Comparison of ENCODE assay signal across 11 cellular contexts in genomic region chr7:91565499-91566331, GRCh38.
DNase-seq lines count a peak whose midpoint lies in the region; ATAC-seq and TF ChIP-seq lines count a peak whose summit lies in the region.
"Had no signal": no experiment of that assay in that cellular context is flagged by ENCODE, and none has a peak within 500 bp of the region (broad histone marks: within the 10 kb centered on the region; RNA-seq: fewer than 3 reads in every experiment).

No MANE protein-coding gene starts in this region.

- peak overlapping the region; percentile 37 for H3K27ac ChIP-seq in neuronal stem cell (replicated peaks; ENCODE audit: low read length)
- H3K27ac ChIP-seq: adrenal gland had no signal

- no peaks in the 10 kb centered on the region for H3K36me3 Mint-ChIP-seq in osteocyte (ENCODE audit: unreplicated experiment)

- peak overlapping the region; percentile 87 for H2AFZ ChIP-seq in neuronal stem cell (ENCODE audit: low read length)

- H2AK5ac ChIP-seq in neuronal stem cell (ENCODE audit: low read depth, low read length): no peak overlapping the region

- H3K18ac ChIP-seq in neuronal stem cell (ENCODE audit: low read length): peak overlapping the region; percentile 48

- no peak overlapping the region for H3K4me3 Mint-ChIP-seq in osteocyte (ENCODE audit: unreplicated experiment)

- H3K9me3 Mint-ChIP-seq in osteocyte (ENCODE audit: unreplicated experiment): no peaks in the 10 kb centered on the region

- TF ChIP-seq CTCF in osteocyte (IDR thresholded peaks at IDR 0.05): no peak
- TF ChIP-seq CTCF in GM13977 (IDR thresholded peaks at IDR 0.05; ENCODE audit: extremely low read depth, insufficient read depth, missing control alignments): no peak

- DNase-seq in DMS153 treated with DMSO at 0.1 percent for 48 hours (lab: John Stamatoyannopoulos, UW; ENCODE audit: unreplicated experiment) (peak; percentile 80), NCI-H345 (lab: John Stamatoyannopoulos, UW) (peak; percentile 68), cerebellar nuclear complex (lab: John Stamatoyannopoulos, UW) (peak; percentile 64 to 81), neuronal stem cell (ENCODE audit: low spot score) (no peak), osteocyte (ENCODE audit: extremely low spot score, unreplicated experiment) (no peak), GM13977 (ENCODE audit: low spot score) (no peak)
- DNase-seq: activated CD4-positive, CD25-positive, alpha-beta regulatory T cell treated with anti-CD3 and anti-CD28 coated beads, Interleukin-2, amount 50 U/mL, for 72 hours; adrenal gland had no signal

- no peak overlapping the region for H3K27ac Mint-ChIP-seq in osteocyte (ENCODE audit: unreplicated experiment)

- H3K4me2 ChIP-seq in neuronal stem cell (ENCODE audit: insufficient read depth, low read length, poor library complexity, severe bottlenecking): no peak overlapping the region

- WGBS in neuronal stem cell (ENCODE audit: extremely low coverage in 2 of 2, insufficient read length in 2 of 2, insufficient replicate concordance in 1 of 2), 2 donors: no CpG with 5 or more reads among the region's 12 CpGs

- ATAC-seq in HG03521 (IDR thresholded peaks at IDR 0.05; ENCODE audit: unreplicated experiment): no peak
- no peak for ATAC-seq in HG03354 (IDR thresholded peaks at IDR 0.05; ENCODE audit: poor library complexity, severe bottlenecking, unreplicated experiment)
- ATAC-seq: Panc1 had no signal

- peaks cover 9% of the 10 kb centered on the region for H3K27me3 Mint-ChIP-seq in osteocyte (ENCODE audit: unreplicated experiment)

- H2BK5ac ChIP-seq in neuronal stem cell (ENCODE audit: low read length): no peak overlapping the region

- no peak overlapping the region for H2BK120ac ChIP-seq in neuronal stem cell (ENCODE audit: low read depth, low read length)

- H4K91ac ChIP-seq in neuronal stem cell (ENCODE audit: low read depth, low read length, poor library complexity): no peak overlapping the region

- no peak overlapping the region for H2BK12ac ChIP-seq in neuronal stem cell (ENCODE audit: low read length)

- no peak overlapping the region for H3K4me3 ChIP-seq in neuronal stem cell (ENCODE audit: low read length in 2 of 2)
- H3K4me3 ChIP-seq: adrenal gland had no signal

- no peaks in the 10 kb centered on the region for H3K79me1 ChIP-seq in neuronal stem cell (ENCODE audit: low read depth, low read length)

- no peaks in the 10 kb centered on the region for H3K9me3 ChIP-seq in neuronal stem cell (replicated peaks in 1 of 2; ENCODE audit: control insufficient read depth in 2 of 2, insufficient read depth in 1 of 2, low read depth in 1 of 2, low read length in 2 of 2)
- H3K9me3 ChIP-seq: adrenal gland had no signal

- H3K14ac ChIP-seq in neuronal stem cell (ENCODE audit: low read length): no peak overlapping the region

- peaks cover 22 to 26% of the 10 kb centered on the region in 2 donors for H3K4me1 ChIP-seq in neuronal stem cell (ENCODE audit: control insufficient read depth in 2 of 2, insufficient read depth in 1 of 2, low read depth in 1 of 2, low read length in 2 of 2)

- no peak overlapping the region for H3K4ac ChIP-seq in neuronal stem cell (ENCODE audit: low read length)

- no peak overlapping the region for H2BK15ac ChIP-seq in neuronal stem cell (ENCODE audit: low read length)

- in situ Hi-C loops in GM13977 (cut with MboI; ENCODE audit: low pct_unique_long_range_greater_than_20kb, low sequenced_read_pairs, unreplicated experiment): no loop called here

- H3K23ac ChIP-seq in neuronal stem cell (ENCODE audit: low read depth, low read length, poor library complexity): no peak overlapping the region

- no peak overlapping the region for H4K8ac ChIP-seq in neuronal stem cell (ENCODE audit: low read depth, low read length)

- no peak overlapping the region for H3K9ac ChIP-seq in neuronal stem cell (ENCODE audit: low read depth, low read length, poor library complexity)

- no peaks in the 10 kb centered on the region for H3K27me3 ChIP-seq in neuronal stem cell (ENCODE audit: control insufficient read depth in 3 of 3, insufficient read depth in 3 of 3, low read depth in 1 of 3, low read length in 3 of 3)
- H3K27me3 ChIP-seq: adrenal gland had no signal

- H3K4me1 Mint-ChIP-seq in osteocyte (ENCODE audit: unreplicated experiment): peaks cover 6% of the 10 kb centered on the region

- H3K36me3 ChIP-seq in neuronal stem cell (replicated peaks in 1 of 2; ENCODE audit: control insufficient read depth in 2 of 2, insufficient read depth in 2 of 2, low read length in 2 of 2): no peaks in the 10 kb centered on the region
- H3K36me3 ChIP-seq: adrenal gland had no signal

Comparison
In these comparisons a context has a peak if more than half of its experiments do, and no peak if none do; other contexts are left out.
1. DNase-seq: peak in DMS153 treated with DMSO at 0.1 percent for 48 hours (single experiment), NCI-H345 (single experiment) and cerebellar nuclear complex (2 of 2); none in neuronal stem cell (single experiment), osteocyte (single experiment) and GM13977 (single experiment).